In genomic region chr16:16221382-16221781, GRCh38 we compare ENCODE assay signal across 2 cellular contexts. TPM values are rescaled to one million over a fixed set of nuclear protein-coding genes. Genes with fewer than 3 reads are reported as not detected.
"Had no signal": no experiment of that assay in that cellular context is flagged by ENCODE, and none has a peak within 500 bp of the region (broad histone marks: within the 10 kb centered on the region; RNA-seq: fewer than 3 reads in every experiment).

No MANE protein-coding gene starts in this region.

RNA-seq across cellular contexts. Expression of gene ABCC6, which starts 1.9 kb away (rescaled TPM):
- total RNA-seq: HT1080 had no signal
- polyA plus RNA-seq: IgD-negative memory B cell had no signal
